ENCODE assay signal across 28 cellular contexts in genomic region chr3:172021859-172022258, GRCh38.
"Had no signal": no experiment of that assay in that cellular context is flagged by ENCODE, and none has a peak within 500 bp of the region (broad histone marks: within the 10 kb centered on the region; RNA-seq: fewer than 3 reads in every experiment).

No MANE protein-coding gene starts in this region.

- H3K9me3 ChIP-seq: colonic mucosa, esophagus muscularis mucosa, esophagus squamous epithelium, gastrocnemius medialis, gastroesophageal sphincter had no signal

- DNase-seq: colonic mucosa; cortex of kidney; dermis blood vessel endothelial cell; dorsolateral prefrontal cortex; effector CD4-positive, alpha-beta T cell; effector CD8-positive, alpha-beta T cell; effector memory CD4-positive, alpha-beta T cell; effector memory CD8-positive, alpha-beta T cell; endodermal cell; erythroblast; esophagus squamous epithelium; foreskin fibroblast; foreskin keratinocyte; foreskin melanocyte; gastrocnemius medialis; glutamatergic neuron; head of caudate nucleus; heart right ventricle had no signal

- H3K4me1 ChIP-seq: colonic mucosa, esophagus muscularis mucosa, esophagus squamous epithelium, foreskin keratinocyte, gastrocnemius medialis, gastroesophageal sphincter, heart left ventricle, heart right ventricle had no signal

- H3K36me3 ChIP-seq: colonic mucosa, esophagus muscularis mucosa, esophagus squamous epithelium, gastrocnemius medialis, gastroesophageal sphincter, heart left ventricle, heart right ventricle had no signal

- H3K27me3 ChIP-seq: colonic mucosa, dorsolateral prefrontal cortex, esophagus muscularis mucosa, esophagus squamous epithelium, foreskin keratinocyte, gastrocnemius medialis, gastroesophageal sphincter, heart left ventricle, heart right ventricle had no signal

- ATAC-seq: effector memory CD8-positive, alpha-beta T cell; esophagus mucosa; foreskin keratinocyte; gastrocnemius medialis; gastroesophageal sphincter had no signal

- FAIRE-seq: colon, endometrium, endothelial cell of umbilical vein, frontal cortex had no signal

- H3K4me3 ChIP-seq: colonic mucosa, coronary artery, dorsolateral prefrontal cortex, esophagus muscularis mucosa, esophagus squamous epithelium, gastrocnemius medialis, gastroesophageal sphincter, heart left ventricle, heart right ventricle had no signal

- H3K27ac ChIP-seq: colonic mucosa, coronary artery, dorsolateral prefrontal cortex, epithelial cell of prostate, esophagus muscularis mucosa, esophagus squamous epithelium, foreskin keratinocyte, gastrocnemius medialis, gastroesophageal sphincter, heart left ventricle, heart right ventricle had no signal
